In the genomic region with DNA sequence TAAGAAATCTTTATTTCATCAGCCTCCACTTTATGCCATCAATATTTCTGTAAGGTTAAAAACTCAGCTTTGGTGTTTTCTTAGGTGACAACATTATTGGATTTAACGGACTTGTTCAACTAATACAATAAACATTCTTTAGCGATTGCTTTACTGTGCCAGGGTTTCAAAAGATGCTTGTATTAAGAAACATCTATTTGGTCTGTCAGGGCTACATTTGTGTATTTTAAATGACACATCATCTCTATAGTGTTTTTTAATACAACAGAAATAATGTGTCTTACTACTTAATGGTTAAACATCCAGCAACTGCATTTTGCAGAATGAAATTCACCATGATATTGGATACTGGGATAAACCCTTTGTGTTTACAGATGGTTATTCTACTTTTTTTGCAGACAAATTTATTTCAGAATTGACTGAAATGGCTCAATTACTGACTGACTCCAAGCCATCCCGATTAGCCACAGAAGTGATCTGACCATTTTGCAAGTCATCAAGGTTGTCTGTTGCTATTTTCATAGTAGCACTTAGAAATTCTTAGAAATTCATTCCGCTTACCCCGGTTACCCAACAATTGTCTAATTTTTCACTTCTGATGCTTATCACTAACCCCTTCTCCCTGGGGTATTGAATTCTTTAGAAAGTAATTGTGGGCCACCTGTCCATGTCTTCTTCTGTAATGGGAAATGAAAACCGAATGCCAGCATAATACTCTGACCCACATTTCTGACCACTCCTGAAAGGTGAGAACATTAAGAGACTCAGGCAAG, we compare ENCODE assay signal across 22 cellular contexts.
"Had no signal": no experiment of that assay in that cellular context is flagged by ENCODE, and none has a peak within 500 bp of the region (broad histone marks: within the 10 kb centered on the region; RNA-seq: fewer than 3 reads in every experiment).

No MANE protein-coding gene starts in this region.

- H3K27ac ChIP-seq: esophagus squamous epithelium, gastroesophageal sphincter, left lung, lower lobe of right lung, pancreas, testis, tibial nerve, upper lobe of right lung, vagina had no signal

- H3K36me3 ChIP-seq: esophagus squamous epithelium, gastroesophageal sphincter, left lung, lower lobe of right lung, pancreas, tibial nerve, upper lobe of right lung, vagina had no signal

- DNase-seq: effector memory CD4-positive, alpha-beta T cell; esophagus squamous epithelium; immature natural killer cell; left lung; lower lobe of right lung; midbrain; naive B cell; occipital lobe; pancreas; right cardiac atrium; stimulated activated CD4-positive, alpha-beta T cell treated with anti-CD3 and anti-CD28 coated beads, Interleukin-2, amount 100 ng/mL, for 24 hours; stimulated activated CD4-positive, alpha-beta T cell treated with anti-CD3 and anti-CD28 coated beads, Interleukin-4, amount 100 ng/mL, for 4 hours; stimulated activated naive B cell treated with anti-CD40 and anti-IgM and Interleukin-4, amounts not matched to agents 10 μg/mL and 1 μg/mL and 100 μg/mL, for 72 hours; stimulated activated naive CD8-positive, alpha-beta T cell treated with anti-CD3 and anti-CD28 coated beads, Interleukin-15, amount 100 ng/mL, for 72 hours; testis; upper lobe of right lung had no signal

- H3K27me3 Mint-ChIP-seq: progenitor cell of endocrine pancreas had no signal

- H3K4me3 ChIP-seq: esophagus squamous epithelium, gastroesophageal sphincter, left lung, lower lobe of right lung, pancreas, testis, tibial nerve, upper lobe of right lung, vagina had no signal

- H3K4me3 Mint-ChIP-seq: immature natural killer cell; memory B cell; naive B cell; nephron; stimulated activated naive B cell treated with anti-CD40 and anti-IgM and Interleukin-4, amounts not matched to agents 10 μg/mL and 1 μg/mL and 100 μg/mL, for 72 hours; stimulated activated naive CD8-positive, alpha-beta T cell treated with anti-CD3 and anti-CD28 coated beads, Interleukin-15, amount 100 ng/mL, for 72 hours had no signal

- H3K4me1 Mint-ChIP-seq: immature natural killer cell; memory B cell; naive B cell; stimulated activated naive B cell treated with anti-CD40 and anti-IgM and Interleukin-4, amounts not matched to agents 10 μg/mL and 1 μg/mL and 100 μg/mL, for 72 hours; stimulated activated naive CD8-positive, alpha-beta T cell treated with anti-CD3 and anti-CD28 coated beads, Interleukin-15, amount 100 ng/mL, for 72 hours had no signal

- H3K36me3 Mint-ChIP-seq: immature natural killer cell; memory B cell; naive B cell; stimulated activated naive B cell treated with anti-CD40 and anti-IgM and Interleukin-4, amounts not matched to agents 10 μg/mL and 1 μg/mL and 100 μg/mL, for 72 hours had no signal

- H3K9me3 Mint-ChIP-seq: immature natural killer cell, memory B cell had no signal

- H3K9me3 ChIP-seq: pancreas, testis, upper lobe of right lung, vagina had no signal

- H3K4me1 ChIP-seq: gastroesophageal sphincter, left lung, lower lobe of right lung, pancreas, testis, upper lobe of right lung had no signal

- H3K27me3 ChIP-seq: esophagus squamous epithelium, gastroesophageal sphincter, left lung, pancreas, testis, tibial nerve, upper lobe of right lung, vagina had no signal

- ATAC-seq: gastroesophageal sphincter; left lung; lower lobe of right lung; pancreas; right cardiac atrium; stimulated activated naive CD8-positive, alpha-beta T cell treated with anti-CD3 and anti-CD28 coated beads, Interleukin-15, amount 100 ng/mL, for 72 hours; upper lobe of right lung had no signal

- H3K27ac Mint-ChIP-seq: immature natural killer cell; memory B cell; progenitor cell of endocrine pancreas; stimulated activated naive B cell treated with anti-CD40 and anti-IgM and Interleukin-4, amounts not matched to agents 10 μg/mL and 1 μg/mL and 100 μg/mL, for 72 hours; stimulated activated naive CD8-positive, alpha-beta T cell treated with anti-CD3 and anti-CD28 coated beads, Interleukin-15, amount 100 ng/mL, for 72 hours had no signal
